19 cellular contexts compared by ENCODE assay signal in the genomic region with DNA sequence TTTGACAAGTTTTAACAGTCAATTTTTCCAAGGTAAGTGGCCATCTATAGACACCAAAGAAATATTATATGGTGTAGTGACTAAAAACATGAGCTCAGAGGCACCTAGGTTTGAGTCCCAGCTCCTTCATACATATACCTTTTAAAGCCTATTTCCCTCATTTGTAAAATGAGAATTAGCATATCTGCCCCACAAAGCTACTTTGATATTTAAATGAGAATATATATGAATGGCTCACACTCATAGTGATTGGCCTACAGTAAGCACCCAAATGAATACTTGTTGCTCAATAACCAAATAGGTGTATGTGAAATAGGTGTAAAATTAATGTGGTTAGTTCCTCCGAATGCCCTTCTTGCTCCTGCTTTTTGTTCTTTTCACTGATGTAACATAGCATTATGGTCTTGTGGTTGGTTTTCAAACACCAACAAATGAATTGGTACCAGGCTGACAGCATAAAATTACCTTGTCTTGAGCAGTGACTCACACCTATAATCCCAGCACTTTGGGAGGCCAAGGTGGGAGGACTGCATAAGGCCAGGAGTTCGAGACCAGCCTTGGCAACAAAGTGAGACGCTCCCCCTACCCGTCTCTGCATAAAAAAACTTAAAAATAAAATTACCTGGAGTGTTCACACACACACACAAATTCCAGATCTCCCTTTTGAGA. TPM values are rescaled to one million over a fixed set of nuclear protein-coding genes. Genes with fewer than 3 reads are reported as not detected.
DNase-seq lines count a peak whose midpoint lies in the region; ATAC-seq, FAIRE-seq and TF ChIP-seq lines count a peak whose summit lies in the region.
"Had no signal": no experiment of that assay in that cellular context is flagged by ENCODE, and none has a peak within 500 bp of the region (broad histone marks: within the 10 kb centered on the region; RNA-seq: fewer than 3 reads in every experiment).

No MANE protein-coding gene starts in this region.

- no peaks in the 10 kb centered on the region for H3K9me2 ChIP-seq in PC-3 (replicated peaks; ENCODE audit: low read length)

- peak overlapping the region; percentile 65 to 86 (median 80) for H3K27ac Mint-ChIP-seq in CD4-positive, alpha-beta memory T cell
- peak overlapping the region; percentile 91 for H3K27ac Mint-ChIP-seq in activated T-cell treated with anti-CD3 and anti-CD28 coated beads, Interleukin-2, amount 50 U/mL, for 72 hours
- peak overlapping the region in 8 of 9 donors; percentile 68 to 89 (median 82) for H3K27ac Mint-ChIP-seq in naive thymus-derived CD4-positive, alpha-beta T cell

- H3K9me3 ChIP-seq in CD4-positive, alpha-beta memory T cell (ENCODE audit: control insufficient read depth in 1 of 2, low read length in 2 of 2) = no peaks in the 10 kb centered on the region
- no peaks in the 10 kb centered on the region for H3K9me3 ChIP-seq in naive thymus-derived CD4-positive, alpha-beta T cell (ENCODE audit: control insufficient read depth in 2 of 3, low read length in 3 of 3)
- no peaks in the 10 kb centered on the region for H3K9me3 ChIP-seq in PC-3 (ENCODE audit: low read length)
- no peaks in the 10 kb centered on the region for H3K9me3 ChIP-seq in prostate gland
- H3K9me3 ChIP-seq: BE2C, right lobe of liver, testis had no signal

- H3K4me3 Mint-ChIP-seq in CD4-positive, alpha-beta memory T cell = peak overlapping the region in 7 of 8 donors; percentile 21 to 70 (median 63)
- H3K4me3 Mint-ChIP-seq in activated T-cell treated with anti-CD3 and anti-CD28 coated beads, Interleukin-2, amount 50 U/mL, for 72 hours = peak overlapping the region; percentile 62 to 69
- peak overlapping the region in 9 of 10 donors; percentile 24 to 65 (median 53) for H3K4me3 Mint-ChIP-seq in naive thymus-derived CD4-positive, alpha-beta T cell

- H3K4me1 Mint-ChIP-seq in CD4-positive, alpha-beta memory T cell = peaks cover 58 to 80% (median 73%) of the 10 kb centered on the region in 4 donors
- peaks cover 73% of the 10 kb centered on the region for H3K4me1 Mint-ChIP-seq in activated T-cell treated with anti-CD3 and anti-CD28 coated beads, Interleukin-2, amount 50 U/mL, for 72 hours (ENCODE audit: low read depth)
- H3K4me1 Mint-ChIP-seq in naive thymus-derived CD4-positive, alpha-beta T cell = peaks cover 60 to 92% (median 83%) of the 10 kb centered on the region in 7 donors

- H3K4me3 ChIP-seq in CD4-positive, alpha-beta memory T cell (ENCODE audit: low read length in 2 of 2) = no peak overlapping the region
- H3K4me3 ChIP-seq in naive thymus-derived CD4-positive, alpha-beta T cell (ENCODE audit: low read length) = no peak overlapping the region
- H3K4me3 ChIP-seq in PC-3 (ENCODE audit: low read length) (no peak overlapping the region), prostate gland (no peak overlapping the region)
- H3K4me3 ChIP-seq: right lobe of liver, testis had no signal

- H3K9ac ChIP-seq in PC-3 (ENCODE audit: low read length) = no peak overlapping the region

- POLR2A ChIA-PET in CD4-positive, alpha-beta memory T cell (lab: Charles Lee; ENCODE audit: partially characterized antibody) = interaction anchor here (0.6 to 1.5 kb wide), 3 partner anchors 10 to 262 kb away, joined by 3 to 5 read pairs (median 3); no protein-coding TSS in a partner anchor
- POLR2A ChIA-PET in naive thymus-derived CD4-positive, alpha-beta T cell (lab: Charles Lee) = interaction anchor here (0.6 to 1.5 kb wide), 4 partner anchors 13 to 1189 kb away, joined by 3 to 4 read pairs (median 4); no protein-coding TSS in a partner anchor
- POLR2A ChIA-PET in PC-3 (lab: Charles Lee; ENCODE audit: unreplicated experiment) = interaction anchor here (0.7 kb wide), 1 partner anchor 75 kb away, joined by 3 read pairs; no protein-coding TSS in a partner anchor

- no peak for DNase-seq in CD4-positive, alpha-beta memory T cell
- DNase-seq in D721Med (ENCODE audit: insufficient read length, low spot score) (no peak), PC-3 (no peak), prostate gland (ENCODE audit: low spot score) (no peak), COR-L47 (lab: John Stamatoyannopoulos, UW) (no peak)
- peak in 1 of 2 donors; percentile 26 for DNase-seq in activated T-cell treated with anti-CD3 and anti-CD28 coated beads, Interleukin-2, amount 50 U/mL, for 72 hours
- DNase-seq in naive thymus-derived CD4-positive, alpha-beta T cell = no peak
- DNase-seq: BE2C, DMS153, GOT3, left colon, MV-4-11, NCI-H1930, NCI-H510A treated with DMSO at 0.1 percent for 48 hours, nucleus accumbens, right lobe of liver, testis had no signal

- H3K9me3 Mint-ChIP-seq in CD4-positive, alpha-beta memory T cell = no peaks in the 10 kb centered on the region
- H3K9me3 Mint-ChIP-seq in activated T-cell treated with anti-CD3 and anti-CD28 coated beads, Interleukin-2, amount 50 U/mL, for 72 hours = no peaks in the 10 kb centered on the region
- H3K9me3 Mint-ChIP-seq in naive thymus-derived CD4-positive, alpha-beta T cell = no peaks in the 10 kb centered on the region

- H3K4me2 ChIP-seq in PC-3 (ENCODE audit: low read length) = no peak overlapping the region

- H3K27ac ChIP-seq in CD4-positive, alpha-beta memory T cell (ENCODE audit: low read depth, low read length) = no peak overlapping the region
- H3K27ac ChIP-seq in naive thymus-derived CD4-positive, alpha-beta T cell (ENCODE audit: low read depth, low read length) = peak overlapping the region; percentile 3
- H3K27ac ChIP-seq in PC-3 (ENCODE audit: low read length) (no peak overlapping the region), prostate gland (no peak overlapping the region)
- H3K27ac ChIP-seq: right lobe of liver, testis had no signal

- H3F3A ChIP-seq in PC-3 (ENCODE audit: low read length, unreplicated experiment) = no peaks in the 10 kb centered on the region

- intact Hi-C loops in CD4-positive, alpha-beta memory T cell (cut with micrococcal nuclease) = loop anchor here (2.0 to 10.0 kb wide), 2 partner anchors 25 to 53 kb away; partner anchors contain the start of genes CNIH4 and WDR26
- intact Hi-C loops in naive thymus-derived CD4-positive, alpha-beta T cell (cut with micrococcal nuclease) = loop anchor here (2.0 to 5.0 kb wide), 4 partner anchors 13 to 75 kb away; no protein-coding TSS in a partner anchor
- intact Hi-C loops in PC-3 (cut with micrococcal nuclease) = loop anchor here (5.0 kb wide), 1 partner anchor 75 kb away; no protein-coding TSS in a partner anchor
- intact Hi-C loops in prostate gland (cut with DNase I) = no loop called here

- peaks cover 84% of the 10 kb centered on the region for H3K4me1 ChIP-seq in CD4-positive, alpha-beta memory T cell (ENCODE audit: insufficient read depth, low read length)
- H3K4me1 ChIP-seq in naive thymus-derived CD4-positive, alpha-beta T cell (ENCODE audit: control insufficient read depth in 2 of 2, insufficient read depth in 2 of 2, low read length in 2 of 2) = peaks cover 58 to 61% of the 10 kb centered on the region in 2 donors
- H3K4me1 ChIP-seq in PC-3 (ENCODE audit: insufficient read depth, low read length) = peaks cover 12% of the 10 kb centered on the region
- no peaks in the 10 kb centered on the region for H3K4me1 ChIP-seq in prostate gland (replicated peaks)
- H3K4me1 ChIP-seq: BE2C, testis had no signal

- no peak overlapping the region for H2AFZ ChIP-seq in PC-3 (ENCODE audit: low read length)

- TF ChIP-seq CTCF in D721Med (IDR thresholded peaks at IDR 0.05; ENCODE audit: insufficient read depth, missing control alignments) = no peak
- no peak for TF ChIP-seq CTCF in PC-3 (conservative IDR thresholded peaks at IDR 0.05; ENCODE audit: low read depth, low read length)
- no peak for TF ChIP-seq CTCF in prostate gland (IDR thresholded peaks at IDR 0.05)

- peak; percentile 58 to 69 for ATAC-seq in activated T-cell treated with anti-CD3 and anti-CD28 coated beads, Interleukin-2, amount 50 U/mL, for 72 hours (replicated peaks in 1 of 2)
- no peak for ATAC-seq in naive thymus-derived CD4-positive, alpha-beta T cell
- ATAC-seq in PC-3 = no peak
- ATAC-seq: left colon, right lobe of liver, Right ventricle myocardium inferior had no signal

- H3K79me2 ChIP-seq in PC-3 (ENCODE audit: low read length) = no peaks in the 10 kb centered on the region

- no peaks in the 10 kb centered on the region for H3K27me3 Mint-ChIP-seq in CD4-positive, alpha-beta memory T cell
- H3K27me3 Mint-ChIP-seq in activated T-cell treated with anti-CD3 and anti-CD28 coated beads, Interleukin-2, amount 50 U/mL, for 72 hours (ENCODE audit: low read depth) = no peaks in the 10 kb centered on the region
- H3K27me3 Mint-ChIP-seq in naive thymus-derived CD4-positive, alpha-beta T cell = no peaks in the 10 kb centered on the region

- H4K20me1 ChIP-seq in PC-3 (ENCODE audit: low read length) = no peaks in the 10 kb centered on the region

- WGBS in prostate gland = 84% methylated on average over 4 of the region's 4 CpGs

- peak; percentile 6 for FAIRE-seq in D721Med (lab: Jason Lieb, UNC)
- FAIRE-seq: frontal cortex had no signal

- no TSS peak for BruUV-seq in PC-3 (replicated peaks; lab: Mats Ljungman, UMichigan)

- H3K36me3 Mint-ChIP-seq in CD4-positive, alpha-beta memory T cell = peaks cover 14 to 24% of the 10 kb centered on the region in 2 donors
- peaks cover 8 to 11% of the 10 kb centered on the region in 2 donors for H3K36me3 Mint-ChIP-seq in activated T-cell treated with anti-CD3 and anti-CD28 coated beads, Interleukin-2, amount 50 U/mL, for 72 hours (ENCODE audit: insufficient read depth in 2 of 2)
- H3K36me3 Mint-ChIP-seq in naive thymus-derived CD4-positive, alpha-beta T cell = peaks cover 0 to 46% (median 10%) of the 10 kb centered on the region in 5 donors

- no peaks in the 10 kb centered on the region for H3K27me3 ChIP-seq in CD4-positive, alpha-beta memory T cell (ENCODE audit: insufficient read depth, low read length)
- no peaks in the 10 kb centered on the region for H3K27me3 ChIP-seq in naive thymus-derived CD4-positive, alpha-beta T cell (ENCODE audit: control insufficient read depth in 2 of 2, insufficient read depth in 2 of 2, low read length in 2 of 2)
- H3K27me3 ChIP-seq in PC-3 (ENCODE audit: low read length) (no peaks in the 10 kb centered on the region), prostate gland (replicated peaks; ENCODE audit: insufficient read depth) (no peaks in the 10 kb centered on the region)
- H3K27me3 ChIP-seq: BE2C, right lobe of liver, testis had no signal

- TF ChIP-seq POLR2A in prostate gland (IDR thresholded peaks at IDR 0.05) = no peak

- H3K36me3 ChIP-seq in CD4-positive, alpha-beta memory T cell (ENCODE audit: insufficient read depth, low read length) = no peaks in the 10 kb centered on the region
- no peaks in the 10 kb centered on the region for H3K36me3 ChIP-seq in naive thymus-derived CD4-positive, alpha-beta T cell (ENCODE audit: control insufficient read depth in 2 of 3, insufficient read depth in 3 of 3, low read length in 3 of 3)
- H3K36me3 ChIP-seq in PC-3 (ENCODE audit: low read depth, low read length) (peaks cover 25% of the 10 kb centered on the region; the same call in 1 of the 2 replicates), prostate gland (no peaks in the 10 kb centered on the region)

- CTCF ChIA-PET in CD4-positive, alpha-beta memory T cell (lab: Charles Lee; ENCODE audit: partially characterized antibody) = interaction anchor here (0.8 to 2.5 kb wide), 5 partner anchors 12 to 75 kb away, joined by 3 to 15 read pairs (median 3); no protein-coding TSS in a partner anchor
- CTCF ChIA-PET in naive thymus-derived CD4-positive, alpha-beta T cell (lab: Charles Lee) = no interaction called here
- CTCF ChIA-PET in PC-3 (lab: Charles Lee) = no interaction called here

RNA-seq across cellular contexts. Expression of gene CNIH4, which starts 25.3 kb away (rescaled TPM):
- total RNA-seq in CD4-positive, alpha-beta memory T cell = 10 to 100 TPM; 45.5 to 50.9 TPM
- polyA plus RNA-seq in CD4-positive, alpha-beta memory T cell = 10 to 100 TPM; 62.7 to 75.6 TPM
- total RNA-seq in activated T-cell treated with anti-CD3 and anti-CD28 coated beads, Interleukin-2, amount 50 U/mL, for 72 hours = 10 to 100 TPM; 50.3 to 55.3 TPM
- total RNA-seq in naive thymus-derived CD4-positive, alpha-beta T cell = 10 to 100 TPM; 28.1 to 42.0 (median 39.8) TPM
- polyA plus RNA-seq in naive thymus-derived CD4-positive, alpha-beta T cell = 10 to 100 TPM; 29.6 to 44.8 TPM
- total RNA-seq in PC-3 (2014; rRNA removed) (49.2 and 89.9 TPM in 2 replicates), prostate gland (10 to 100 TPM; 14.5 to 31.5 TPM)

RNA-seq across cellular contexts. Expression of gene NVL, which starts 52.0 kb away (rescaled TPM):
- 10 to 100 TPM; 38.9 to 46.7 TPM for total RNA-seq in CD4-positive, alpha-beta memory T cell
- 10 to 100 TPM; 16.9 to 21.0 TPM for polyA plus RNA-seq in CD4-positive, alpha-beta memory T cell
- total RNA-seq in activated T-cell treated with anti-CD3 and anti-CD28 coated beads, Interleukin-2, amount 50 U/mL, for 72 hours = 10 to 100 TPM; 39.0 to 51.7 TPM
- 10 to 100 TPM; 23.9 to 48.6 (median 44.7) TPM for total RNA-seq in naive thymus-derived CD4-positive, alpha-beta T cell
- polyA plus RNA-seq in naive thymus-derived CD4-positive, alpha-beta T cell = 10 to 100 TPM; 16.1 to 17.7 TPM
- total RNA-seq in PC-3 (2014; rRNA removed) (26.6 and 37.1 TPM in 2 replicates), prostate gland (10 to 100 TPM; 23.9 to 29.7 TPM)

RNA-seq across cellular contexts. Expression of gene WDR26, which starts 52.6 kb away (rescaled TPM):
- 100 to 1,000 TPM; 121 to 123 TPM for total RNA-seq in CD4-positive, alpha-beta memory T cell
- polyA plus RNA-seq in CD4-positive, alpha-beta memory T cell = 1 to 10 TPM; 2.9 to 3.9 TPM
- total RNA-seq in activated T-cell treated with anti-CD3 and anti-CD28 coated beads, Interleukin-2, amount 50 U/mL, for 72 hours = 10 to 100 TPM; 82.2 to 92.2 TPM
- total RNA-seq in naive thymus-derived CD4-positive, alpha-beta T cell = 100 to 1,000 TPM in 3 of 5 experiments, 10 to 100 TPM in 2; 80.5 to 164 (median 104) TPM
- 1 to 10 TPM; 1.7 to 3.1 TPM for polyA plus RNA-seq in naive thymus-derived CD4-positive, alpha-beta T cell
- total RNA-seq in PC-3 (2014; rRNA removed) (40.7 and 45.2 TPM in 2 replicates), prostate gland (10 to 100 TPM; 50.7 to 72.9 TPM)

Comparison
In these comparisons a context has a peak if more than half of its experiments do, and no peak if none do; other contexts are left out.
1. ATAC-seq: peak in activated T-cell treated with anti-CD3 and anti-CD28 coated beads, Interleukin-2, amount 50 U/mL, for 72 hours (2 of 2); none in naive thymus-derived CD4-positive, alpha-beta T cell (single experiment) and PC-3 (single experiment).
2. Peak in every context shown above with its lines, with median percentiles within 50 percentile points of each other: H3K27ac Mint-ChIP-seq and H3K4me3 Mint-ChIP-seq.